10 cellular contexts compared by ENCODE assay signal in genomic region chr7:143745340-143745739, GRCh38. TPM values are rescaled to one million over a fixed set of nuclear protein-coding genes. Genes with fewer than 3 reads are reported as not detected.
DNase-seq lines count a peak whose midpoint lies in the region; ATAC-seq and TF ChIP-seq lines count a peak whose summit lies in the region.
"Not testable (repeated sequence)": the region's sequence is repeated elsewhere in the genome, so short reads cannot be mapped to it uniquely, and the experiment has no call there.
"Had no signal": no experiment of that assay in that cellular context is flagged by ENCODE, and none has a peak within 500 bp of the region (broad histone marks: within the 10 kb centered on the region; RNA-seq: fewer than 3 reads in every experiment).

No MANE protein-coding gene starts in this region.

- not testable (repeated sequence) for H3K4me1 ChIP-seq in gastroesophageal sphincter, lower lobe of right lung, upper lobe of left lung

- H3K27ac ChIP-seq in gastroesophageal sphincter, lower lobe of right lung, upper lobe of left lung: not testable (repeated sequence)

- ATAC-seq in GM18868 (IDR thresholded peaks at IDR 0.05; ENCODE audit: unreplicated experiment) (peak; percentile 45), WTC11 (peak; percentile 57), gastroesophageal sphincter (peak; percentile 25), lower lobe of right lung (peak; percentile 35 to 72), sciatic nerve (peak; percentile 13), upper lobe of left lung (ENCODE audit: low FRiP score in 2 of 2) (peak; percentile 58 to 62)

- not testable (repeated sequence) for TF ChIP-seq EP300 in gastroesophageal sphincter (IDR thresholded peaks at IDR 0.05); upper lobe of left lung (IDR thresholded peaks at IDR 0.05)

- intact Hi-C loops in lower lobe of right lung (cut with DNase I); sciatic nerve (cut with DNase I): not testable (repeated sequence)

- not testable (repeated sequence) for H3K27ac Mint-ChIP-seq in WTC11

- H3K4me3 Mint-ChIP-seq in WTC11: not testable (repeated sequence)

- not testable (repeated sequence) for H3K4me1 Mint-ChIP-seq in WTC11

- H3K9me3 ChIP-seq in gastroesophageal sphincter, lower lobe of right lung, upper lobe of left lung: not testable (repeated sequence)

- WGBS in gastroesophageal sphincter (ENCODE audit: low coverage in 1 of 2), 2 donors: no CpG with 5 or more reads among the region's 4 CpGs
- WGBS in upper lobe of left lung, 2 donors: no CpG with 5 or more reads among the region's 4 CpGs

- not testable (repeated sequence) for H3K4me3 ChIP-seq in gastroesophageal sphincter, lower lobe of right lung, upper lobe of left lung

- TF ChIP-seq CTCF in WTC11 (IDR thresholded peaks at IDR 0.05); gastroesophageal sphincter (IDR thresholded peaks at IDR 0.05); lower lobe of right lung (IDR thresholded peaks at IDR 0.05); upper lobe of left lung (IDR thresholded peaks at IDR 0.05): not testable (repeated sequence)

- TF ChIP-seq POLR2A in gastroesophageal sphincter (IDR thresholded peaks at IDR 0.05); upper lobe of left lung (IDR thresholded peaks at IDR 0.05): not testable (repeated sequence)

- H3K36me3 ChIP-seq in gastroesophageal sphincter, lower lobe of right lung, upper lobe of left lung: not testable (repeated sequence)

- POLR2A ChIA-PET in WTC11 (lab: Charles Lee): not testable (repeated sequence)

- CTCF ChIA-PET in WTC11 (lab: Charles Lee): not testable (repeated sequence)

- H3K36me3 Mint-ChIP-seq in WTC11: not testable (repeated sequence)

- not testable (repeated sequence) for H3K9me3 Mint-ChIP-seq in WTC11

- not testable (repeated sequence) for DNase-seq in WTC11 (ENCODE audit: low spot score); lower lobe of right lung; sciatic nerve (ENCODE audit: low spot score); upper lobe of left lung

- not testable (repeated sequence) for H3K27me3 ChIP-seq in gastroesophageal sphincter; lower lobe of right lung (ENCODE audit: low read depth); upper lobe of left lung

- H3K27me3 Mint-ChIP-seq in WTC11 (ENCODE audit: low read depth): not testable (repeated sequence)

RNA-seq across cellular contexts. Expression of gene CTAGE6, which starts 12.2 kb away (rescaled TPM):
- total RNA-seq in WTC11 (2021): not detected in 3 replicates
- total RNA-seq in gastroesophageal sphincter: 1 to 10 TPM in 1 of 4 donors, under 1 TPM in 1, not detected in 2; 0.94 to 1.1 TPM
- 0.44 TPM for total RNA-seq in lower lobe of right lung
- 0.76 TPM for total RNA-seq in sciatic nerve
- 10 to 100 TPM in 1 of 6 donors, 1 to 10 TPM in 1, under 1 TPM in 3, not detected in 1; 0.33 to 13.6 (median 0.91) TPM for total RNA-seq in upper lobe of left lung
- total RNA-seq: Caco-2, GM23338, H4, H9 had no signal
